Comparison of ENCODE assay signal across 8 cellular contexts in the genomic region with DNA sequence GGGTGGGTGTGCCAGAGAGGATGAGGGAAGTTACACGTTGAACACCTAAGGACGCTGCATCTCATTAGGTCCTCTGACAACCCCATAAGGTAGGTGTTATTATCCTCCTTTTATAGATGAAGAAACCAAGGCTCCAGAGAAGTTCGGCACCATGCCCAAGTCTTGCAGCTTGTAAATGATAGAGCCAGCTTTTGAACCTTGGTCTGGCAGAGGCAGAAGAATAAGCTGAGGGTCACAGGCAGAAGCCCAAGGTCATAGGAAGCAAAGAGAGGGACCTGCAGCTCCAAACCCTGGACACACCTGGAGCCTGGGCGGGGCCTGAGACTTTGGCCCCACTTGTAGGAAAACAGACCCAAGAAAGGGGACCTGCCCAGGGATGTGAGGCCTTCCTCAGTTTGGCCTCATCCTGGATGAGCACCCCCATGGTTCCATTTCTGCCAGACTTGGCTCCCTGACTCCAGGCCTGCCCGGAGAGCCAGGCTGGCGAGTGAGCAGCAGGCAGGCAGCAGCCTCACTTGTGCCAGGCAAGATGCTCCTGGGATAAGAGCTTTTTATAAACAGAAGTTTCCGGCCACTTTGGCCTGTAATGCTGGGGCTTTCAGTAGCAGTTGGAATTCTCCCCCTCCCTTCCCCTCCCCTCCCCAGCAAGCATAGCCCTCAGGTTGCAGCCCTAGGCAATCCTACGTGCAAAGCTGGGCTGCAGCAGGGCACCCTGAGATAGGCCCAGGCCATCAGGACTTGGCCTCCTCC. TPM values are rescaled to one million over a fixed set of nuclear protein-coding genes. Genes with fewer than 3 reads are reported as not detected.
DNase-seq lines count a peak whose midpoint lies in the region; ATAC-seq and TF ChIP-seq lines count a peak whose summit lies in the region.

No MANE protein-coding gene starts in this region.

- no peaks in the 10 kb centered on the region for H3K36me3 Mint-ChIP-seq in activated T-cell treated with anti-CD3 and anti-CD28 coated beads, Interleukin-2, amount 50 U/mL, for 4 hours (ENCODE audit: insufficient read depth)

- no peaks in the 10 kb centered on the region for H3K9me3 Mint-ChIP-seq in activated T-cell treated with anti-CD3 and anti-CD28 coated beads, Interleukin-2, amount 50 U/mL, for 4 hours

- peaks cover 29% of the 10 kb centered on the region for H3K27me3 Mint-ChIP-seq in activated T-cell treated with anti-CD3 and anti-CD28 coated beads, Interleukin-2, amount 50 U/mL, for 4 hours (ENCODE audit: low read depth)

- H3K4me1 ChIP-seq in left ventricle myocardium inferior = peaks cover 80% of the 10 kb centered on the region
- H3K4me1 ChIP-seq in stomach smooth muscle (ENCODE audit: control insufficient read depth, insufficient read depth, low read length) = peaks cover 86% of the 10 kb centered on the region

- peak overlapping the region; percentile 69 for H3K4me3 Mint-ChIP-seq in activated T-cell treated with anti-CD3 and anti-CD28 coated beads, Interleukin-2, amount 50 U/mL, for 4 hours

- intact Hi-C loops in left ventricle myocardium inferior (cut with micrococcal nuclease) = no loop called here

- ATAC-seq in activated T-cell treated with anti-CD3 and anti-CD28 coated beads, Interleukin-2, amount 50 U/mL, for 4 hours = no peak
- ATAC-seq in SK-N-SH treated with all-trans-retinoic acid at 6 μM for 48 hours = peak; percentile 3; the same call in 1 of the 3 replicates
- ATAC-seq in HG03521 (IDR thresholded peaks at IDR 0.05; ENCODE audit: unreplicated experiment) = no peak

- no peaks in the 10 kb centered on the region for H3K36me3 ChIP-seq in left ventricle myocardium inferior
- H3K36me3 ChIP-seq in stomach smooth muscle (ENCODE audit: control insufficient read depth in 2 of 2, insufficient read depth in 2 of 2, low read length in 2 of 2) = no peaks in the 10 kb centered on the region

- no peak for DNase-seq in activated T-cell treated with anti-CD3 and anti-CD28 coated beads, Interleukin-2, amount 50 U/mL, for 4 hours
- no peak for DNase-seq in activated T-cell treated with anti-CD3 and anti-CD28 coated beads, Interleukin-2, amount 50 U/mL, for 1 hour
- DNase-seq in left ventricle myocardium inferior (no peak), iPS-NIHi7 (ENCODE audit: extremely low spot score) (no peak)
- no peak for DNase-seq in effector CD4-positive, alpha-beta T cell

- peaks cover 43% of the 10 kb centered on the region for H3K4me1 Mint-ChIP-seq in activated T-cell treated with anti-CD3 and anti-CD28 coated beads, Interleukin-2, amount 50 U/mL, for 4 hours (ENCODE audit: low read depth)

- H3K4me3 ChIP-seq in left ventricle myocardium inferior = peak overlapping the region; percentile 58
- H3K4me3 ChIP-seq in stomach smooth muscle (ENCODE audit: low read length in 2 of 2) = peak overlapping the region; percentile 66 to 86

- H3K9me3 ChIP-seq in left ventricle myocardium inferior (replicated peaks) (no peaks in the 10 kb centered on the region), stomach smooth muscle (ENCODE audit: control insufficient read depth in 2 of 2, low read length in 2 of 2) (no peaks in the 10 kb centered on the region)

- H3K9ac ChIP-seq in stomach smooth muscle (ENCODE audit: low read length in 2 of 2) = peak overlapping the region; percentile 59 to 60

- peak overlapping the region; percentile 96 for H3K27ac ChIP-seq in left ventricle myocardium inferior (replicated peaks)
- peak overlapping the region; percentile 92 for H3K27ac ChIP-seq in stomach smooth muscle (ENCODE audit: low read length)

- H3K27me3 ChIP-seq in left ventricle myocardium inferior (ENCODE audit: low read depth) (peaks cover 82% of the 10 kb centered on the region), stomach smooth muscle (ENCODE audit: control insufficient read depth in 1 of 2, insufficient read depth in 2 of 2, low read length in 2 of 2) (peaks cover 0 to 2% of the 10 kb centered on the region in 2 donors)

- TF ChIP-seq CTCF in left ventricle myocardium inferior (IDR thresholded peaks at IDR 0.05; ENCODE audit: borderline replicate concordance) = no peak

TF ChIP-seq in SK-N-SH treated with all-trans-retinoic acid at 6 μM for 48 hours, 23 proteins besides CTCF, POLR2A, EP300 and RAD21:
- TF ChIP-seq CSDC2 (CRISPR knock-in tag; IDR thresholded peaks at IDR 0.05) (no peak), TCF4 (CRISPR knock-in tag; IDR thresholded peaks at IDR 0.05; ENCODE audit: borderline replicate concordance) (0 out of 2 replicates have a peak, but pooled peaks have one; percentile 38), RARB (CRISPR knock-in tag; IDR thresholded peaks at IDR 0.05) (no peak), POU6F1 (CRISPR knock-in tag; IDR thresholded peaks at IDR 0.05; ENCODE audit: borderline replicate concordance, low read depth) (no peak), ZNF565 (CRISPR knock-in tag; conservative IDR thresholded peaks at IDR 0.05; ENCODE audit: low read depth) (no peak), ZNF70 (CRISPR knock-in tag; IDR thresholded peaks at IDR 0.05) (peak; percentile 48; the same call in 1 of the 2 replicates), SNAI2 (CRISPR knock-in tag; IDR thresholded peaks at IDR 0.05) (no peak), GLIS3 (CRISPR knock-in tag; IDR thresholded peaks at IDR 0.05) (no peak), OSR1 (CRISPR knock-in tag; IDR thresholded peaks at IDR 0.05) (no peak), TSHZ2 (CRISPR knock-in tag; IDR thresholded peaks at IDR 0.05) (0 out of 2 replicates have a peak, but pooled peaks have one; percentile 45), ZFP30 (CRISPR knock-in tag; IDR thresholded peaks at IDR 0.05) (no peak)

RNA-seq across cellular contexts. Expression of gene KCNH2, which starts 2.4 kb away (rescaled TPM):
- under 1 TPM; 0.49 to 0.71 (median 0.66) TPM for total RNA-seq in activated T-cell treated with anti-CD3 and anti-CD28 coated beads, Interleukin-2, amount 50 U/mL, for 4 hours
- 94.1 TPM for total RNA-seq in left ventricle myocardium inferior

RNA-seq across cellular contexts. Expression of gene NOS3, which starts 15.1 kb away (rescaled TPM):
- 1 to 10 TPM; 5.3 to 9.2 (median 8.2) TPM for total RNA-seq in activated T-cell treated with anti-CD3 and anti-CD28 coated beads, Interleukin-2, amount 50 U/mL, for 4 hours
- total RNA-seq in left ventricle myocardium inferior = 12.6 TPM

RNA-seq across cellular contexts. Expression of gene ATG9B, which starts 48.6 kb away (rescaled TPM):
- total RNA-seq in activated T-cell treated with anti-CD3 and anti-CD28 coated beads, Interleukin-2, amount 50 U/mL, for 4 hours = 1 to 10 TPM; 5.8 to 7.3 (median 6.7) TPM
- not detected for total RNA-seq in left ventricle myocardium inferior

RNA-seq across cellular contexts. Expression of gene ABCB8, which starts 52.5 kb away (rescaled TPM):
- 10 to 100 TPM; 48.1 to 54.6 (median 48.5) TPM for total RNA-seq in activated T-cell treated with anti-CD3 and anti-CD28 coated beads, Interleukin-2, amount 50 U/mL, for 4 hours
- total RNA-seq in left ventricle myocardium inferior = 28.3 TPM

Comparison
In these comparisons a context has a peak if more than half of its experiments do, and no peak if none do; other contexts are left out.
1. RNA of gene KCNH2, which starts 2.4 kb away (total RNA-seq): 94.1 TPM in left ventricle myocardium inferior (single experiment); 0.49 to 0.71 TPM in activated T-cell treated with anti-CD3 and anti-CD28 coated beads, Interleukin-2, amount 50 U/mL, for 4 hours; every median in the first group is over 10 times any median in the second.